Comparison of ENCODE assay signal across 18 cellular contexts in the genomic region with DNA sequence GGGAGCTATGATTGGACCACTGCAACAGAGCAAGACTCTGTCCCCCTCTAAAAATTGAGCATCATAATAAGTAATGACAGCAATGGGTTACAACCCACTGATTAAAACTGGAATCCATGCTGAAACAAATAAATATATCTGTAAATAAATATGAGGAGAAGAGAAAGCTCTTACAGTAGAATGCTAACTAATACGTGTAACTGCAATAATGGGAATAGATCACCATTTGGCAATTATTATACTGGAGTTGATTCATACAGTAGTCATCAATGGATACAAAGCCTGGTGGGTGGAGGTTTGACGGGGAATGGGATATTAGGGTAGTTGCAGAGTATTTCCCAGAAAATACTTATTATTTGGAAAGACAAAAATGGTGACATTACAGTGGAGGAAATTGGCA. TPM values are rescaled to one million over a fixed set of nuclear protein-coding genes. Genes with fewer than 3 reads are reported as not detected.
DNase-seq lines count a peak whose midpoint lies in the region; ATAC-seq, FAIRE-seq and TF ChIP-seq lines count a peak whose summit lies in the region.
"Had no signal": no experiment of that assay in that cellular context is flagged by ENCODE, and none has a peak within 500 bp of the region (broad histone marks: within the 10 kb centered on the region; RNA-seq: fewer than 3 reads in every experiment).

No MANE protein-coding gene starts in this region.

- H3K4me2 ChIP-seq in GM23248 (ENCODE audit: unreplicated experiment) (no peak overlapping the region), PC-3 (ENCODE audit: low read length) (no peak overlapping the region), osteoblast (ENCODE audit: insufficient read depth, low read length) (no peak overlapping the region)

- 0% methylated on average over 2 of the region's 2 CpGs for WGBS in GM23248 (ENCODE audit: low coverage in 1 of 2, low lambda C conversion rate in 2 of 2, missing lambda C conversion rate in 2 of 2), 2 experiments

- H3K27ac ChIP-seq in GM23248 (no peak overlapping the region), PC-3 (ENCODE audit: low read length) (no peak overlapping the region), osteoblast (ENCODE audit: low read depth, low read length) (no peak overlapping the region)
- H3K27ac ChIP-seq: C4-2B had no signal

- DNase-seq in GM23248: peak; percentile 67
- DNase-seq in PC-3: peak; percentile 37
- DNase-seq in bronchial epithelial cell (ENCODE audit: low read depth): peak; percentile 64
- DNase-seq in osteoblast (ENCODE audit: insufficient read length, low spot score, missing footprints): peak; percentile 84
- no peak for DNase-seq in Kasumi-1 (lab: John Stamatoyannopoulos, UW)
- no peak for DNase-seq in stimulated activated CD4-positive, alpha-beta T cell treated with anti-CD3 and anti-CD28 coated beads, Interleukin-1b, Interleukin-23, amount 100 ng/mL, for 48 hours
- no peak for DNase-seq in mucosa of gallbladder (ENCODE audit: low spot score)
- DNase-seq: ACHN; BE2C; CD4-positive, alpha-beta T cell; DMS153; DMS79; GF-D8; KG1 had no signal

- no peak for ATAC-seq in PC-3

- TF ChIP-seq CTCF in PC-3 (conservative IDR thresholded peaks at IDR 0.05; ENCODE audit: low read depth, low read length) (no peak), bronchial epithelial cell (IDR thresholded peaks at IDR 0.05; ENCODE audit: insufficient read depth, low read length, severe bottlenecking) (no peak), osteoblast (IDR thresholded peaks at IDR 0.05; ENCODE audit: extremely low read depth, low read depth, low read length) (no peak)

- no peaks in the 10 kb centered on the region for H3K36me3 ChIP-seq in GM23248 (ENCODE audit: low read depth)
- no peaks in the 10 kb centered on the region for H3K36me3 ChIP-seq in PC-3 (ENCODE audit: low read depth, low read length)
- no peaks in the 10 kb centered on the region for H3K36me3 ChIP-seq in bronchial epithelial cell (ENCODE audit: control insufficient read depth, insufficient read depth, low read length)
- no peaks in the 10 kb centered on the region for H3K36me3 ChIP-seq in osteoblast (ENCODE audit: insufficient read depth, low read length)
- H3K36me3 ChIP-seq: BE2C, HAP-1 had no signal

- FAIRE-seq in bronchial epithelial cell (lab: Jason Lieb, UNC): no peak
- FAIRE-seq: A204.1, HTR-8/SVneo had no signal

- H4K20me1 ChIP-seq in GM23248 (ENCODE audit: insufficient read depth) (no peaks in the 10 kb centered on the region), PC-3 (ENCODE audit: low read length) (no peaks in the 10 kb centered on the region), osteoblast (ENCODE audit: insufficient read depth, low read length) (no peaks in the 10 kb centered on the region)

- H3K9me2 ChIP-seq in GM23248 (ENCODE audit: insufficient read depth): no peaks in the 10 kb centered on the region
- no peaks in the 10 kb centered on the region for H3K9me2 ChIP-seq in PC-3 (replicated peaks; ENCODE audit: low read length)

- no peaks in the 10 kb centered on the region for H3K79me2 ChIP-seq in GM23248 (ENCODE audit: insufficient read depth)
- no peaks in the 10 kb centered on the region for H3K79me2 ChIP-seq in PC-3 (ENCODE audit: low read length)
- no peaks in the 10 kb centered on the region for H3K79me2 ChIP-seq in osteoblast (ENCODE audit: insufficient read depth, low read length)

- 0 out of 2 replicates have a peak, but pooled peaks cover 3% of the 10 kb centered on the region for H3F3A ChIP-seq in GM23248 (ENCODE audit: insufficient read depth)
- H3F3A ChIP-seq in PC-3 (ENCODE audit: low read length, unreplicated experiment): no peaks in the 10 kb centered on the region

- H3K27me3 ChIP-seq in GM23248 (replicated peaks; ENCODE audit: insufficient read depth) (no peaks in the 10 kb centered on the region), PC-3 (ENCODE audit: low read length) (no peaks in the 10 kb centered on the region), bronchial epithelial cell (ENCODE audit: control insufficient read depth, insufficient read depth, low read length) (no peaks in the 10 kb centered on the region), osteoblast (ENCODE audit: insufficient read depth, low read length) (peaks cover 6% of the 10 kb centered on the region)
- H3K27me3 ChIP-seq: BE2C had no signal

- intact Hi-C loops in PC-3 (cut with micrococcal nuclease): no loop called here

- H2AFZ ChIP-seq in GM23248: no peak overlapping the region
- no peak overlapping the region for H2AFZ ChIP-seq in PC-3 (ENCODE audit: low read length)
- H2AFZ ChIP-seq in osteoblast (ENCODE audit: low read length): no peak overlapping the region

- no TSS peak for BruUV-seq in PC-3 (replicated peaks; lab: Mats Ljungman, UMichigan)

- POLR2A ChIA-PET in PC-3 (lab: Charles Lee; ENCODE audit: unreplicated experiment): no interaction called here

- H3K4me1 ChIP-seq in GM23248 (ENCODE audit: insufficient read depth) (0 out of 2 replicates have a peak, but pooled peaks cover 3% of the 10 kb centered on the region), PC-3 (ENCODE audit: insufficient read depth, low read length) (peaks cover 7% of the 10 kb centered on the region), osteoblast (ENCODE audit: insufficient read depth, low read length) (peaks cover 15% of the 10 kb centered on the region)
- H3K4me1 ChIP-seq: BE2C had no signal

- H3K9me3 ChIP-seq in GM23248 (ENCODE audit: low read depth) (no peaks in the 10 kb centered on the region), PC-3 (ENCODE audit: low read length) (no peaks in the 10 kb centered on the region), osteoblast (ENCODE audit: low read depth, low read length) (no peaks in the 10 kb centered on the region)
- H3K9me3 ChIP-seq: BE2C, HAP-1 had no signal

- H3K4me3 ChIP-seq in GM23248 (no peak overlapping the region), PC-3 (ENCODE audit: low read length) (no peak overlapping the region), bronchial epithelial cell (ENCODE audit: low read depth, low read length) (no peak overlapping the region), osteoblast (ENCODE audit: insufficient read depth, low read length) (no peak overlapping the region)
- H3K4me3 ChIP-seq: HAP-1 had no signal

- CTCF ChIA-PET in PC-3 (lab: Charles Lee): no interaction called here

- no peak overlapping the region for H3K9ac ChIP-seq in GM23248
- H3K9ac ChIP-seq in PC-3 (ENCODE audit: low read length): no peak overlapping the region

- in situ Hi-C loops in GM23248 (cut with MboI): no loop called here

RNA-seq across cellular contexts. Expression of gene INO80B, which starts 6.1 kb away (rescaled TPM):
- 10.9 and 32.5 TPM in 2 replicates for total RNA-seq in GM23248 (2014; rRNA removed; shearing (Covaris generic))
- polyA plus RNA-seq in GM23248 (2016; fragmentation: Nextera tagmentation; extraction: Ambion mirVana): 3.8 and 4.9 TPM in 2 replicates
- total RNA-seq in PC-3 (2014; rRNA removed): 26.2 and 34.6 TPM in 2 replicates
- total RNA-seq in bronchial epithelial cell: 13.7 and 26.6 TPM in 2 replicates
- total RNA-seq in osteoblast: 11.8 and 15.9 TPM in 2 replicates
- total RNA-seq in mucosa of gallbladder: 51.8 TPM

RNA-seq across cellular contexts. Expression of gene RTKN, which starts 7.0 kb away (rescaled TPM):
- total RNA-seq in GM23248 (2014; rRNA removed; shearing (Covaris generic)): 13.5 and 17.5 TPM in 2 replicates
- polyA plus RNA-seq in GM23248 (2016; fragmentation: Nextera tagmentation; extraction: Ambion mirVana): 13.0 and 14.5 TPM in 2 replicates
- total RNA-seq in PC-3 (2014; rRNA removed) (90.5 and 138 TPM in 2 replicates), bronchial epithelial cell (22.1 and 24.1 TPM in 2 replicates), osteoblast (14.1 and 16.2 TPM in 2 replicates), mucosa of gallbladder (86.4 TPM)

RNA-seq across cellular contexts. Expression of gene WBP1, which starts 9.5 kb away (rescaled TPM):
- 37.9 and 58.7 TPM in 2 replicates for total RNA-seq in GM23248 (2014; rRNA removed; shearing (Covaris generic))
- 42.4 and 47.1 TPM in 2 replicates for polyA plus RNA-seq in GM23248 (2016; fragmentation: Nextera tagmentation; extraction: Ambion mirVana)
- total RNA-seq in PC-3 (2014; rRNA removed): 57.5 and 64.4 TPM in 2 replicates
- 31.1 and 50.3 TPM in 2 replicates for total RNA-seq in bronchial epithelial cell
- total RNA-seq in osteoblast: 35.5 and 35.7 TPM in 2 replicates
- 132 TPM for total RNA-seq in mucosa of gallbladder

RNA-seq across cellular contexts. Expression of gene MOGS, which starts 16.4 kb away (rescaled TPM):
- total RNA-seq in GM23248 (2014; rRNA removed; shearing (Covaris generic)): 55.7 and 58.6 TPM in 2 replicates
- 14.5 and 16.8 TPM in 2 replicates for polyA plus RNA-seq in GM23248 (2016; fragmentation: Nextera tagmentation; extraction: Ambion mirVana)
- 60.6 and 70.1 TPM in 2 replicates for total RNA-seq in PC-3 (2014; rRNA removed)
- 49.5 and 50.6 TPM in 2 replicates for total RNA-seq in bronchial epithelial cell
- total RNA-seq in osteoblast: 33.3 and 35.9 TPM in 2 replicates
- 80.0 TPM for total RNA-seq in mucosa of gallbladder

RNA-seq across cellular contexts. Expression of gene MRPL53, which starts 23.7 kb away (rescaled TPM):
- total RNA-seq in GM23248 (2014; rRNA removed; shearing (Covaris generic)): 14.8 and 18.5 TPM in 2 replicates
- 69.2 and 71.0 TPM in 2 replicates for polyA plus RNA-seq in GM23248 (2016; fragmentation: Nextera tagmentation; extraction: Ambion mirVana)
- 86.9 and 102 TPM in 2 replicates for total RNA-seq in PC-3 (2014; rRNA removed)
- total RNA-seq in bronchial epithelial cell: 45.6 and 57.9 TPM in 2 replicates
- total RNA-seq in osteoblast: 18.0 and 23.5 TPM in 2 replicates
- 80.9 TPM for total RNA-seq in mucosa of gallbladder

Comparison
In these comparisons a context has a peak if more than half of its experiments do, and no peak if none do; other contexts are left out.
1. DNase-seq: peak in GM23248 (single experiment), PC-3 (single experiment), bronchial epithelial cell (single experiment) and osteoblast (single experiment); none in Kasumi-1 (0 of 2), stimulated activated CD4-positive, alpha-beta T cell treated with anti-CD3 and anti-CD28 coated beads, Interleukin-1b, Interleukin-23, amount 100 ng/mL, for 48 hours (single experiment) and mucosa of gallbladder (single experiment).